26 cellular contexts compared by ENCODE assay signal in the genomic region with DNA sequence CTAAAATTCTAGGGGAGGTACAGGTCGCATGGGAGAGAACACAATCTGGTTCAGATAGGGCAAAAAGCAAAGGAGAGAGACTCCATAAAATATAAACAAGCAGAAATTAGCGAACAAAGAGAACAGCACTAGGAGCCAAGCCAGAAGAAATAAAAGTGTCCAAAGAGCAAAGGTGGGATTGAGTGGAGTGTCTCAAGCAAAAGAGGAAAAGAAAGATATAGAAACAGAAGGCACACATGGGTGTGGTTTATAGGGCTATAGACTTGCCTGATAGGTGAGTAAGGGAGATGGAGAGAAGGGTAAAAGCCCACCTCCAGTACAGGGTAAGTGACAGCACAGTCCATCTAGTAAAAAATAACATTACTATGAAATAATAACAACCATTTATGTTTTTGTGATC.
"Had no signal": no experiment of that assay in that cellular context is flagged by ENCODE, and none has a peak within 500 bp of the region (broad histone marks: within the 10 kb centered on the region; RNA-seq: fewer than 3 reads in every experiment).

No MANE protein-coding gene starts in this region.

- H3K9me3 Mint-ChIP-seq: naive B cell; neural progenitor cell; stimulated activated effector memory CD8-positive, alpha-beta T cell treated with anti-CD3 and anti-CD28 coated beads, Interleukin-12 subunit alpha, Interleukin-12 subunit beta, amount 100 ng/mL, for 72 hours; stimulated activated naive CD8-positive, alpha-beta T cell treated with anti-CD3 and anti-CD28 coated beads, Interleukin-15, amount 100 ng/mL, for 72 hours had no signal

- DNase-seq: hippocampal formation; kidney glomerular epithelial cell; left cardiac atrium; left lung; lower lobe of right lung; mammary epithelial cell; mesenchymal stem cell; naive B cell; natural killer cell; occipital lobe; retina; spleen; stimulated activated CD4-positive, alpha-beta T cell treated with anti-CD3 and anti-CD28 coated beads, Interleukin-4, amount 100 ng/mL, for 24 hours; stimulated activated naive CD4-positive, alpha-beta T cell; stimulated activated naive CD8-positive, alpha-beta T cell treated with anti-CD3 and anti-CD28 coated beads, Interleukin-15, amount 100 ng/mL, for 72 hours; substantia nigra; trophoblast cell; upper lobe of right lung had no signal

- H3K27ac Mint-ChIP-seq: naive B cell; natural killer cell; neural progenitor cell; stimulated activated effector memory CD8-positive, alpha-beta T cell treated with anti-CD3 and anti-CD28 coated beads, Interleukin-12 subunit alpha, Interleukin-12 subunit beta, amount 100 ng/mL, for 72 hours; stimulated activated naive CD8-positive, alpha-beta T cell treated with anti-CD3 and anti-CD28 coated beads, Interleukin-15, amount 100 ng/mL, for 72 hours had no signal

- H3K4me1 ChIP-seq: left lung, neural progenitor cell, parathyroid adenoma, prostate gland, spleen, thyroid gland had no signal

- H3K36me3 ChIP-seq: left lung, lower lobe of right lung, neural progenitor cell, neutrophil, prostate gland, spleen, thyroid gland, upper lobe of right lung had no signal

- H3K9ac ChIP-seq: neural progenitor cell, parathyroid adenoma had no signal

- ATAC-seq: natural killer cell; sciatic nerve; stimulated activated effector memory CD8-positive, alpha-beta T cell treated with anti-CD3 and anti-CD28 coated beads, Interleukin-12 subunit alpha, Interleukin-12 subunit beta, amount 100 ng/mL, for 72 hours; stimulated activated naive CD8-positive, alpha-beta T cell treated with anti-CD3 and anti-CD28 coated beads, Interleukin-15, amount 100 ng/mL, for 72 hours had no signal

- H3K36me3 Mint-ChIP-seq: naive B cell; natural killer cell; neural progenitor cell; stimulated activated effector memory CD8-positive, alpha-beta T cell treated with anti-CD3 and anti-CD28 coated beads, Interleukin-12 subunit alpha, Interleukin-12 subunit beta, amount 100 ng/mL, for 72 hours had no signal

- H3K79me2 ChIP-seq: parathyroid adenoma had no signal

- H3K4me3 Mint-ChIP-seq: naive B cell; natural killer cell; neural progenitor cell; stimulated activated effector memory CD8-positive, alpha-beta T cell treated with anti-CD3 and anti-CD28 coated beads, Interleukin-12 subunit alpha, Interleukin-12 subunit beta, amount 100 ng/mL, for 72 hours; stimulated activated naive CD8-positive, alpha-beta T cell treated with anti-CD3 and anti-CD28 coated beads, Interleukin-15, amount 100 ng/mL, for 72 hours had no signal

- H3K27ac ChIP-seq: left lung, lower lobe of right lung, neural progenitor cell, neutrophil, parathyroid adenoma, prostate gland, skin epidermis, spleen, thyroid gland, upper lobe of right lung had no signal

- H3K4me1 Mint-ChIP-seq: naive B cell; natural killer cell; stimulated activated effector memory CD8-positive, alpha-beta T cell treated with anti-CD3 and anti-CD28 coated beads, Interleukin-12 subunit alpha, Interleukin-12 subunit beta, amount 100 ng/mL, for 72 hours; stimulated activated naive CD8-positive, alpha-beta T cell treated with anti-CD3 and anti-CD28 coated beads, Interleukin-15, amount 100 ng/mL, for 72 hours had no signal

- H3K4me3 ChIP-seq: left lung, lower lobe of right lung, neural progenitor cell, prostate gland, skin epidermis, spleen, thyroid gland, upper lobe of right lung had no signal

- H3K9me3 ChIP-seq: left lung, lower lobe of right lung, neutrophil, prostate gland, spleen, thyroid gland, upper lobe of right lung had no signal

- H3K27me3 ChIP-seq: left lung, neural progenitor cell, neutrophil, thyroid gland, upper lobe of right lung had no signal

- H3K4me2 ChIP-seq: neural progenitor cell had no signal

- H2AFZ ChIP-seq: neural progenitor cell, parathyroid adenoma had no signal
